Comparison of ENCODE assay signal across 17 cellular contexts in the genomic region with DNA sequence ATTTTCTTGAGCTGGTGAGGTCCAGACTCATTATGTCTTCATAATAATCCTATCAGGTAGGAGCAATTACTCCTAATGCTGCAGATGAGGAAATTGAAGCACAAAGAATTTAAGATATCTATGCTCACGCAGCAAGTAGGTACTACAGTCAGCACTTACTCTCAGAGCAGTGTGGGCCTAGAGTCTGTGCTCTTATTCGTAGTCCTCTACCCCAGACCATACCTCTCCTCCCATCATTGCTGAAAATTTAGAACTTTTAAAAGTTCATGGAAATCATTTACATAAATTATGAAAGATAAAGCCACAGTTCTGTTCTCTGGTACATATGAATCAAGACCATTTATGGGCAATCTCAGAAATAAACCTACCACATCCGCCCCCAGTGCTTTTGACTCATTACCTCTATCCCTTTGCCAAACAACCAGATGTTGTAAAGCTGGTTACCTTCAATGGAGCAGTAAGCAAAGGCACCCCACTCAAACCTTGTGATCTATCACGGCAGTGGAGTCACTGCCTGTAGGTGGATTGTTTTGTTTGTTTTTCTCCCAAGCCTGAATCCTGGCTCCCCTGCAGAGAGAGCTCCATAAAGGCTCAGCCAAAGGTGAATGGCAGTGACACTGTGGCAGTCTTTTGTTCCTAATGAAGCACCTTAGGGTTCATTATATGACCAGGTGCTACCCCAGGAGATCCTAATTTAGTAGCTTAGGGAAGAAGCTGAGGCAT. TPM values are rescaled to one million over a fixed set of nuclear protein-coding genes. Genes with fewer than 3 reads are reported as not detected.
DNase-seq lines count a peak whose midpoint lies in the region; ATAC-seq lines count a peak whose summit lies in the region.
"Had no signal": no experiment of that assay in that cellular context is flagged by ENCODE, and none has a peak within 500 bp of the region (broad histone marks: within the 10 kb centered on the region; RNA-seq: fewer than 3 reads in every experiment).

No MANE protein-coding gene starts in this region.

- no peaks in the 10 kb centered on the region for H3K9me3 Mint-ChIP-seq in activated T-helper 17 cell treated with anti-CD3 and anti-CD28 coated beads, Interleukin-2, amount 50 U/mL, for 72 hours
- H3K9me3 Mint-ChIP-seq: activated T-helper 1 cell treated with anti-CD3 and anti-CD28 coated beads, Interleukin-12 subunit alpha, Interleukin-12 subunit beta, Interleukin-2, Interleukin-4 antibody, amounts not matched to agents 30 ng/mL and 10 ng/mL and 1 ng/mL, durations not matched to agents 14 hours and 24 hours and 36 hours; natural killer cell treated with Interleukin-12 subunit alpha and Interleukin-12 subunit beta and Interleukin-15 and Interleukin-18, amount 100 ng/mL, for 72 hours had no signal

- H3K27me3 ChIP-seq in MG63: no peaks in the 10 kb centered on the region
- H3K27me3 ChIP-seq: brain microvascular endothelial cell, heart right ventricle, right lobe of liver had no signal

- peak; percentile 97 for ATAC-seq in activated T-helper 17 cell treated with anti-CD3 and anti-CD28 coated beads, Interleukin-2, amount 50 U/mL, for 72 hours (replicated peaks)
- peak; percentile 90 for ATAC-seq in stimulated activated naive CD8-positive, alpha-beta T cell treated with anti-CD3 and anti-CD28 coated beads, Interleukin-15, Interleukin-2, amounts not matched to agents 100 U/mL and 50 U/mL, for 24 hours
- no peak for ATAC-seq in HG02798 (IDR thresholded peaks at IDR 0.05; ENCODE audit: poor library complexity, unreplicated experiment)
- no peak for ATAC-seq in GM18520 (IDR thresholded peaks at IDR 0.05; ENCODE audit: unreplicated experiment)
- ATAC-seq: heart right ventricle, right lobe of liver had no signal

- peak overlapping the region; percentile 48 for H3K27ac Mint-ChIP-seq in activated T-helper 17 cell treated with anti-CD3 and anti-CD28 coated beads, Interleukin-2, amount 50 U/mL, for 72 hours
- H3K27ac Mint-ChIP-seq: activated T-helper 1 cell treated with anti-CD3 and anti-CD28 coated beads, Interleukin-12 subunit alpha, Interleukin-12 subunit beta, Interleukin-2, Interleukin-4 antibody, amounts not matched to agents 30 ng/mL and 10 ng/mL and 1 ng/mL, durations not matched to agents 14 hours and 24 hours and 36 hours; natural killer cell treated with Interleukin-12 subunit alpha and Interleukin-12 subunit beta and Interleukin-15 and Interleukin-18, amount 100 ng/mL, for 72 hours had no signal

- peak; percentile 36 for DNase-seq in stimulated activated CD4-positive, alpha-beta T cell treated with anti-CD3 and anti-CD28 coated beads, Interleukin-1b, Interleukin-23, amount 100 ng/mL, for 48 hours
- DNase-seq in stimulated activated CD4-positive, alpha-beta T cell treated with anti-CD3 and anti-CD28 coated beads, Interleukin-2, amount 100 ng/mL, for 24 hours: no peak
- DNase-seq in MG63: peak; percentile 57
- DNase-seq in stimulated activated naive CD8-positive, alpha-beta T cell treated with anti-CD3 and anti-CD28 coated beads, Interleukin-15, Interleukin-2, amounts not matched to agents 100 U/mL and 50 U/mL, for 24 hours: no peak
- DNase-seq in NCI-H226: no peak
- DNase-seq: brain microvascular endothelial cell, heart right ventricle, MM.1S, NCI-H526, right lobe of liver, SHP77 treated with DMSO at 0.1 percent for 48 hours had no signal

- H3K4me3 Mint-ChIP-seq in activated T-helper 17 cell treated with anti-CD3 and anti-CD28 coated beads, Interleukin-2, amount 50 U/mL, for 72 hours: peak overlapping the region; percentile 29
- H3K4me3 Mint-ChIP-seq: activated T-helper 1 cell treated with anti-CD3 and anti-CD28 coated beads, Interleukin-12 subunit alpha, Interleukin-12 subunit beta, Interleukin-2, Interleukin-4 antibody, amounts not matched to agents 30 ng/mL and 10 ng/mL and 1 ng/mL, durations not matched to agents 14 hours and 24 hours and 36 hours; natural killer cell treated with Interleukin-12 subunit alpha and Interleukin-12 subunit beta and Interleukin-15 and Interleukin-18, amount 100 ng/mL, for 72 hours had no signal

- H3K36me3 Mint-ChIP-seq in activated T-helper 17 cell treated with anti-CD3 and anti-CD28 coated beads, Interleukin-2, amount 50 U/mL, for 72 hours (ENCODE audit: low read depth): no peaks in the 10 kb centered on the region
- H3K36me3 Mint-ChIP-seq: natural killer cell treated with Interleukin-12 subunit alpha and Interleukin-12 subunit beta and Interleukin-15 and Interleukin-18, amount 100 ng/mL, for 72 hours had no signal

- H3K4me1 Mint-ChIP-seq in activated T-helper 17 cell treated with anti-CD3 and anti-CD28 coated beads, Interleukin-2, amount 50 U/mL, for 72 hours: peaks cover 12% of the 10 kb centered on the region

- no peaks in the 10 kb centered on the region for H3K9me3 ChIP-seq in MG63
- H3K9me3 ChIP-seq: heart right ventricle, right lobe of liver, thoracic aorta had no signal

- H3K4me3 ChIP-seq in MG63: no peak overlapping the region
- H3K4me3 ChIP-seq: heart right ventricle, right lobe of liver, thoracic aorta had no signal

- no peaks in the 10 kb centered on the region for H3K27me3 Mint-ChIP-seq in activated T-helper 17 cell treated with anti-CD3 and anti-CD28 coated beads, Interleukin-2, amount 50 U/mL, for 72 hours

- H3K36me3 ChIP-seq in MG63: no peaks in the 10 kb centered on the region
- H3K36me3 ChIP-seq: brain microvascular endothelial cell, heart right ventricle, right lobe of liver, thoracic aorta had no signal

RNA-seq across cellular contexts. Expression of gene MAN1A2, which starts 20.9 kb away (rescaled TPM):
- 22.0 and 22.9 TPM in 2 replicates for total RNA-seq in MG63 (2014; rRNA removed; shearing (Covaris generic); ENCODE audit: low replicate concordance)
- total RNA-seq in activated T-helper 17 cell treated with anti-CD3 and anti-CD28 coated beads, Interleukin-2, amount 50 U/mL, for 72 hours: 10 to 100 TPM; 26.1 to 26.5 TPM

Comparison
In these comparisons a context has a peak if more than half of its experiments do, and no peak if none do; other contexts are left out.
1. DNase-seq: peak in stimulated activated CD4-positive, alpha-beta T cell treated with anti-CD3 and anti-CD28 coated beads, Interleukin-1b, Interleukin-23, amount 100 ng/mL, for 48 hours (single experiment) and MG63 (single experiment); none in stimulated activated CD4-positive, alpha-beta T cell treated with anti-CD3 and anti-CD28 coated beads, Interleukin-2, amount 100 ng/mL, for 24 hours (0 of 2), stimulated activated naive CD8-positive, alpha-beta T cell treated with anti-CD3 and anti-CD28 coated beads, Interleukin-15, Interleukin-2, amounts not matched to agents 100 U/mL and 50 U/mL, for 24 hours (single experiment) and NCI-H226 (single experiment).
2. ATAC-seq: peak in activated T-helper 17 cell treated with anti-CD3 and anti-CD28 coated beads, Interleukin-2, amount 50 U/mL, for 72 hours (single experiment) and stimulated activated naive CD8-positive, alpha-beta T cell treated with anti-CD3 and anti-CD28 coated beads, Interleukin-15, Interleukin-2, amounts not matched to agents 100 U/mL and 50 U/mL, for 24 hours (single experiment); none in HG02798 (single experiment) and GM18520 (single experiment).